16 cellular contexts compared by ENCODE assay signal in genomic region chr12:124491310-124491709, GRCh38.
DNase-seq lines count a peak whose midpoint lies in the region; ATAC-seq and TF ChIP-seq lines count a peak whose summit lies in the region.
"Had no signal": no experiment of that assay in that cellular context is flagged by ENCODE, and none has a peak within 500 bp of the region (broad histone marks: within the 10 kb centered on the region; RNA-seq: fewer than 3 reads in every experiment).

No MANE protein-coding gene starts in this region.

- no peaks in the 10 kb centered on the region for H3K27me3 ChIP-seq in right cardiac atrium (ENCODE audit: control insufficient read depth, insufficient read depth)
- no peaks in the 10 kb centered on the region for H3K27me3 ChIP-seq in body of pancreas
- no peaks in the 10 kb centered on the region for H3K27me3 ChIP-seq in thyroid gland

- H3K27ac ChIP-seq in right cardiac atrium (ENCODE audit: low read length) (no peak overlapping the region), body of pancreas (peak overlapping the region; percentile 8 to 69 (median 57)), temporal lobe (ENCODE audit: low read depth, low read length) (peak overlapping the region; percentile 46), thyroid gland (no peak overlapping the region)

- no peaks in the 10 kb centered on the region for H3K9me3 Mint-ChIP-seq in naive B cell
- H3K9me3 Mint-ChIP-seq: IgD-negative memory B cell had no signal

- H3K9me3 ChIP-seq in right cardiac atrium (ENCODE audit: control insufficient read depth, low read length) = no peaks in the 10 kb centered on the region
- H3K9me3 ChIP-seq in body of pancreas = no peaks in the 10 kb centered on the region
- H3K9me3 ChIP-seq in thyroid gland = no peaks in the 10 kb centered on the region
- H3K9me3 ChIP-seq: HAP-1 had no signal

- TF ChIP-seq POLR2A in body of pancreas (IDR thresholded peaks at IDR 0.05) = no peak
- TF ChIP-seq POLR2A in thyroid gland (IDR thresholded peaks at IDR 0.05) = no peak

- H3K36me3 ChIP-seq in body of pancreas (replicated peaks in 1 of 2; ENCODE audit: insufficient read depth in 1 of 2, low read depth in 2 of 2) = no peaks in the 10 kb centered on the region
- H3K36me3 ChIP-seq in thyroid gland = peaks cover 10 to 11% of the 10 kb centered on the region in 2 donors

- 69% methylated on average over 7 of the region's 7 CpGs for WGBS in right cardiac atrium
- 47 to 59% methylated on average over 7 of the region's 7 CpGs for WGBS in body of pancreas, 2 donors
- WGBS in thyroid gland, 2 donors = 88 to 92% methylated on average over 7 of the region's 7 CpGs

- no peak for TF ChIP-seq CTCF in body of pancreas (IDR thresholded peaks at IDR 0.05)
- TF ChIP-seq CTCF in thyroid gland (IDR thresholded peaks at IDR 0.05) = no peak

- no peaks in the 10 kb centered on the region for H3K27me3 Mint-ChIP-seq in naive B cell
- H3K27me3 Mint-ChIP-seq: IgD-negative memory B cell had no signal

- peak overlapping the region in 1 of 8 donors; percentile 16 for H3K4me3 Mint-ChIP-seq in naive B cell
- H3K4me3 Mint-ChIP-seq: IgD-negative memory B cell had no signal

- DNase-seq in right cardiac atrium (peak in 2 of 3 donors; percentile 4 to 40), cardiac septum (ENCODE audit: low spot score) (no peak), body of pancreas (no peak), naive B cell (no peak), thyroid gland (no peak)
- DNase-seq: AML-193, NCI-H1105, NCI-H1694, NCI-H226, NCI-H526, SIG-M5 had no signal

- peak overlapping the region in 4 of 6 donors; percentile 20 to 86 (median 56) for H3K27ac Mint-ChIP-seq in naive B cell

- H3K4me1 ChIP-seq in right cardiac atrium (ENCODE audit: control insufficient read depth, insufficient read depth, low read length) (peaks cover 20% of the 10 kb centered on the region), body of pancreas (peaks cover 39% of the 10 kb centered on the region), thyroid gland (peaks cover 0 to 10% of the 10 kb centered on the region in 2 donors)
- H3K4me1 ChIP-seq: HAP-1 had no signal

- peaks cover 53 to 66% (median 58%) of the 10 kb centered on the region in 3 donors for H3K4me1 Mint-ChIP-seq in naive B cell

- ATAC-seq in right cardiac atrium (no peak), body of pancreas (no peak), naive B cell (ENCODE audit: low read depth in 2 of 2) (no peak), GM19467 (IDR thresholded peaks at IDR 0.05; ENCODE audit: unreplicated experiment) (no peak)
- no peak for ATAC-seq in activated CD4-positive, CD25-positive, alpha-beta regulatory T cell treated with anti-CD3 and anti-CD28 coated beads, Interleukin-2, amount 50 U/mL, for 24 hours

- intact Hi-C loops in right cardiac atrium (cut with DNase I) (no loop called here), cardiac septum (cut with DNase I) (no loop called here), body of pancreas (cut with DNase I) (loop anchor here (10.0 kb wide), 1 partner anchor 117 kb away; no protein-coding TSS in a partner anchor), thyroid gland (cut with DNase I) (no loop called here)

- H3K4me3 ChIP-seq in right cardiac atrium (ENCODE audit: low read length) = no peak overlapping the region
- no peak overlapping the region for H3K4me3 ChIP-seq in body of pancreas
- no peak overlapping the region for H3K4me3 ChIP-seq in thyroid gland (replicated peaks in 1 of 3)
- H3K4me3 ChIP-seq: HAP-1 had no signal

- peaks cover 0 to under 1% of the 10 kb centered on the region in 2 donors for H3K36me3 Mint-ChIP-seq in naive B cell

Comparison
In these comparisons a context has a peak if more than half of its experiments do, and no peak if none do; other contexts are left out.
1. DNase-seq: peak in right cardiac atrium (2 of 3); none in cardiac septum (single experiment), body of pancreas (0 of 4), naive B cell (single experiment) and thyroid gland (0 of 2).
2. H3K27ac ChIP-seq: peak in body of pancreas (4 of 4) and temporal lobe (single experiment); none in right cardiac atrium (single experiment) and thyroid gland (0 of 3).